8 cellular contexts compared by ENCODE assay signal in the genomic region with DNA sequence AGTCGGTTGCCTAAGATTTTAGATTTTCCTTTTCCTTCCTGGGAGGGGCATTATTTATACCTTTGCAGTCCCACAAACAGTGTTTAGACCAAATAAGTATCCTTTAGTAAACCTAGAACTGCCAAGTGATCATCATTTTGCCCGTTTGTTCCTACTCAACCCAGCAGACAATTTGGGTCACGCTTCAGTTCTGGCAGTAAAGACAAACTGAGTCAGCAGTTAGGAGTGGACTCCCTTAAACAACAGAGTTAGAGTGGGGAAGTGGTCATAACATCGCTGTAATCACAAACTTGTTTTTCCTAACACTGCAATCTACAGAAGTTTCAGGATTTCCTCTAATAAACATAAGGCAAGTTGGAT. TPM values are rescaled to one million over a fixed set of nuclear protein-coding genes. Genes with fewer than 3 reads are reported as not detected.
DNase-seq lines count a peak whose midpoint lies in the region; ATAC-seq and TF ChIP-seq lines count a peak whose summit lies in the region.

No MANE protein-coding gene starts in this region.

- no peaks in the 10 kb centered on the region for H3K4me1 ChIP-seq in colonic mucosa
- H3K4me1 ChIP-seq in upper lobe of left lung = peaks cover 4 to 25% (median 20%) of the 10 kb centered on the region in 4 donors

- H3K4me1 Mint-ChIP-seq in stimulated activated naive CD8-positive, alpha-beta T cell treated with anti-CD3 and anti-CD28 coated beads, Interleukin-15, Interleukin-2, amounts not matched to agents 100 ng/mL and 50 ng/mL, for 24 hours (ENCODE audit: low read depth) = peaks cover 14% of the 10 kb centered on the region

- H3K4me3 Mint-ChIP-seq in stimulated activated naive CD8-positive, alpha-beta T cell treated with anti-CD3 and anti-CD28 coated beads, Interleukin-15, Interleukin-2, amounts not matched to agents 100 ng/mL and 50 ng/mL, for 24 hours = peak overlapping the region; percentile 31

- no peaks in the 10 kb centered on the region for H3K9me3 Mint-ChIP-seq in stimulated activated naive CD8-positive, alpha-beta T cell treated with anti-CD3 and anti-CD28 coated beads, Interleukin-15, Interleukin-2, amounts not matched to agents 100 ng/mL and 50 ng/mL, for 24 hours

- H3K36me3 Mint-ChIP-seq in stimulated activated naive CD8-positive, alpha-beta T cell treated with anti-CD3 and anti-CD28 coated beads, Interleukin-15, Interleukin-2, amounts not matched to agents 100 ng/mL and 50 ng/mL, for 24 hours (ENCODE audit: low read depth) = no peaks in the 10 kb centered on the region

- intact Hi-C loops in colonic mucosa (cut with DNase I) = loop anchor here (5.0 kb wide), 1 partner anchor 385 kb away; a partner anchor contains a TSS

- peak overlapping the region; percentile 77 for H3K4me3 ChIP-seq in colonic mucosa
- H3K4me3 ChIP-seq in upper lobe of left lung = peak overlapping the region; percentile 83 to 93 (median 90)

- TF ChIP-seq CTCF in colonic mucosa (IDR thresholded peaks at IDR 0.05) (no peak), upper lobe of left lung (IDR thresholded peaks at IDR 0.05) (no peak)

- no peaks in the 10 kb centered on the region for H3K36me3 ChIP-seq in colonic mucosa
- H3K36me3 ChIP-seq in upper lobe of left lung = no peaks in the 10 kb centered on the region

- H3K9ac ChIP-seq in colonic mucosa (ENCODE audit: low read depth in 2 of 2, low read length in 2 of 2) = peak overlapping the region; percentile 35 to 49

- ATAC-seq in stimulated activated naive CD8-positive, alpha-beta T cell treated with anti-CD3 and anti-CD28 coated beads, Interleukin-15, Interleukin-2, amounts not matched to agents 100 U/mL and 50 U/mL, for 24 hours = no peak
- peak; percentile 9 to 75 for ATAC-seq in upper lobe of left lung (ENCODE audit: low FRiP score in 2 of 2)

- no peaks in the 10 kb centered on the region for H3K9me3 ChIP-seq in colonic mucosa
- no peaks in the 10 kb centered on the region for H3K9me3 ChIP-seq in upper lobe of left lung

- H3K27ac ChIP-seq in colonic mucosa = peak overlapping the region; percentile 74
- peak overlapping the region; percentile 94 to 99 (median 96) for H3K27ac ChIP-seq in upper lobe of left lung

- TF ChIP-seq EP300 in upper lobe of left lung (IDR thresholded peaks at IDR 0.05) = no peak

- no peaks in the 10 kb centered on the region for H3K27me3 ChIP-seq in colonic mucosa
- H3K27me3 ChIP-seq in upper lobe of left lung = no peaks in the 10 kb centered on the region

- no peak overlapping the region for H3K27ac Mint-ChIP-seq in stimulated activated naive CD8-positive, alpha-beta T cell treated with anti-CD3 and anti-CD28 coated beads, Interleukin-15, Interleukin-2, amounts not matched to agents 100 ng/mL and 50 ng/mL, for 24 hours

- 1 to 2% methylated on average over 4 of the region's 4 CpGs for WGBS in upper lobe of left lung, 2 donors

- no peak for TF ChIP-seq POLR2A in upper lobe of left lung (IDR thresholded peaks at IDR 0.05)

- no peak for DNase-seq in stimulated activated naive CD8-positive, alpha-beta T cell treated with anti-CD3 and anti-CD28 coated beads, Interleukin-15, Interleukin-2, amounts not matched to agents 100 U/mL and 50 U/mL, for 24 hours
- DNase-seq in colonic mucosa (peak; percentile 28), medulla oblongata (ENCODE audit: extremely low spot score) (peak; percentile 87), upper lobe of left lung (peak in 1 of 2 donors; percentile 24), GOT3 (lab: John Stamatoyannopoulos, UW) (no peak), NCI-H2227 treated with DMSO at 0.1 percent for 48 hours (lab: John Stamatoyannopoulos, UW) (no peak), foreskin melanocyte (no peak)

- H3K27me3 Mint-ChIP-seq in stimulated activated naive CD8-positive, alpha-beta T cell treated with anti-CD3 and anti-CD28 coated beads, Interleukin-15, Interleukin-2, amounts not matched to agents 100 ng/mL and 50 ng/mL, for 24 hours = peaks cover 44% of the 10 kb centered on the region

RNA-seq across cellular contexts. Expression of a gene that starts 0.8 kb away (rescaled TPM):
- total RNA-seq in colonic mucosa = 10 to 100 TPM; 46.3 to 50.8 TPM
- 100 to 1,000 TPM in 3 of 6 donors, 10 to 100 TPM in 3; 52.0 to 159 (median 103) TPM for total RNA-seq in upper lobe of left lung

Comparison
In these comparisons a context has a peak if more than half of its experiments do, and no peak if none do; other contexts are left out.
1. DNase-seq: peak in colonic mucosa (single experiment) and medulla oblongata (single experiment); none in stimulated activated naive CD8-positive, alpha-beta T cell treated with anti-CD3 and anti-CD28 coated beads, Interleukin-15, Interleukin-2, amounts not matched to agents 100 U/mL and 50 U/mL, for 24 hours (single experiment), GOT3 (single experiment), NCI-H2227 treated with DMSO at 0.1 percent for 48 hours (single experiment) and foreskin melanocyte (single experiment).